ENCODE assay signal across 8 cellular contexts in the genomic region with DNA sequence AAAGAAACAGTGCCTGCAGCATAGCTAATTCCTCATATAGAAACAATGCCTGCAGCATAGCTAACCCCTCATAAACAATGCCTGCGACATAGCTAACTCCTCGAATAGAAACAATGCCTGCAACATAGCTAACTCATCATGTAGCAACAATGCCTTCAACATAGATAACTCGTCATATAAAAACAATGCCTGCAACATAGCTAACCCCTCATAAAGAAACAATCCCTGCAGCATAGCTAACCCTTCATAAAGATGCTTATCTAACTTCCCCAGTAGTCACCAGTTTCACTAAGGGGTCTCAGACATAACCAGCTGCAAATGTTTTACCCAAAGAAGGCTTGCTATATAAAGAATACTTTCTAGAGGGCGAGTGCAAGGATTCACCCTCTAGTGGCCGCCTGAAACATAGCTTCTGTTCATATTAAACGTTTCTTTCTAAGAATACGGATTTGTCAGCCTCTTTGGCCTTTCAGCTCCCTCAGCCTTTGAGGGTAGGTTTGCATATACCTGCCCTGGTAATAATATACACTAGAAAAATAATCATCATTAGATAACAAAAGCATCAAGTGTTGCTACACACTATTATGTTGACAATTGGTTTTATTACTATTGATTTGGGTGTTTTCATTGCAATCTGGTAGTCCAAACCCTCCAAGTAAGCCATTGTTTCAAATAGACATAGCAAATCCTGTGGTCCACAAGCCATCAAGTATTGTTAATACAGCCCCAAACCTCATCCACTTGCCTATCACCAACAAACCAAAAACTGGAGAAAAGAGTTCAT. TPM values are rescaled to one million over a fixed set of nuclear protein-coding genes. Genes with fewer than 3 reads are reported as not detected.
DNase-seq lines count a peak whose midpoint lies in the region; ATAC-seq, FAIRE-seq and TF ChIP-seq lines count a peak whose summit lies in the region.

No MANE protein-coding gene starts in this region.

- H3K4me3 Mint-ChIP-seq in nephron progenitor cell: no peak overlapping the region

- intact Hi-C loops in aorta (cut with DNase I): no loop called here

- H3K9me3 Mint-ChIP-seq in nephron progenitor cell: peaks cover 4% of the 10 kb centered on the region

- no peak overlapping the region for H3K27ac ChIP-seq in aorta (ENCODE audit: low read depth in 1 of 2, low read length in 2 of 2)

- no peak for ATAC-seq in aorta (ENCODE audit: low FRiP score)

- FAIRE-seq in HTR-8/SVneo (lab: Jason Lieb, UNC): no peak

- no peaks in the 10 kb centered on the region for H3K4me1 ChIP-seq in aorta (ENCODE audit: control insufficient read depth in 1 of 2, insufficient read depth in 2 of 2, low read length in 2 of 2)

- H3K27me3 ChIP-seq in aorta (ENCODE audit: control insufficient read depth in 1 of 2, insufficient read depth in 2 of 2, low read length in 1 of 2): peaks cover 0 to 1% of the 10 kb centered on the region in 2 donors

- WGBS in aorta, 2 donors: 16 to 22% methylated on average over 7 of the region's 7 CpGs

- no peak overlapping the region for H3K4me3 ChIP-seq in choroid plexus epithelial cell (ENCODE audit: low read depth, low read length)
- no peak overlapping the region for H3K4me3 ChIP-seq in aorta (ENCODE audit: low read length in 2 of 2)

- peaks cover 3% of the 10 kb centered on the region for H3K27me3 Mint-ChIP-seq in nephron progenitor cell (ENCODE audit: low read depth, poor library complexity)

- H3K27ac Mint-ChIP-seq in nephron progenitor cell: no peak overlapping the region

- peaks cover 2% of the 10 kb centered on the region for H3K9me3 ChIP-seq in aorta (ENCODE audit: control insufficient read depth, low read length)

- H3K36me3 Mint-ChIP-seq in nephron progenitor cell (ENCODE audit: low read depth): no peaks in the 10 kb centered on the region

- no peaks in the 10 kb centered on the region for H3K4me1 Mint-ChIP-seq in nephron progenitor cell

- DNase-seq in D341Med (ENCODE audit: low spot score): peak; percentile 55
- DNase-seq in HTR-8/SVneo (ENCODE audit: insufficient read length, low spot score): peak; percentile 14
- peak; percentile 65 for DNase-seq in choroid plexus epithelial cell (ENCODE audit: low read depth)
- peak; percentile 10 for DNase-seq in nephron progenitor cell
- DNase-seq in NCI-H526 treated with DMSO at 0.1 percent for 48 hours (lab: John Stamatoyannopoulos, UW): no peak
- no peak for DNase-seq in aorta
- no peak for DNase-seq in SHP77 treated with DMSO at 0.1 percent for 48 hours (lab: John Stamatoyannopoulos, UW)
- DNase-seq in activated CD8-positive, alpha-beta memory T cell treated with anti-CD3 and anti-CD28 coated beads for 24 hours: no peak

- TF ChIP-seq CTCF in choroid plexus epithelial cell (conservative IDR thresholded peaks at IDR 0.05; ENCODE audit: low read depth, low read length) (peak; percentile 78), nephron progenitor cell (IDR thresholded peaks at IDR 0.05) (peak; percentile 72)

- no peaks in the 10 kb centered on the region for H3K36me3 ChIP-seq in aorta (ENCODE audit: control insufficient read depth in 1 of 2, insufficient read depth in 2 of 2, low read length in 1 of 2)

RNA-seq across cellular contexts. Expression of a gene that starts 44.4 kb away (rescaled TPM):
- 10 to 100 TPM in 1 of 2 donors, 1 to 10 TPM in 1; 4.3 to 15.9 TPM for total RNA-seq in aorta
- 10 to 100 TPM in 1 of 2 donors, 1 to 10 TPM in 1; 5.9 to 13.0 TPM for polyA plus RNA-seq in aorta

Comparison
In these comparisons a context has a peak if more than half of its experiments do, and no peak if none do; other contexts are left out.
1. DNase-seq: peak in D341Med (single experiment), HTR-8/SVneo (single experiment), choroid plexus epithelial cell (single experiment) and nephron progenitor cell (single experiment); none in NCI-H526 treated with DMSO at 0.1 percent for 48 hours (single experiment), aorta (0 of 2), SHP77 treated with DMSO at 0.1 percent for 48 hours (single experiment) and activated CD8-positive, alpha-beta memory T cell treated with anti-CD3 and anti-CD28 coated beads for 24 hours (single experiment).